1 cellular context compared by ENCODE assay signal in genomic region chr10:43361532-43362190, GRCh38.
TF ChIP-seq lines count a peak whose summit lies in the region.

No MANE protein-coding gene starts in this region.

TF ChIP-seq in IMR-90, 13 proteins besides CTCF, POLR2A, EP300 and RAD21 (continued from another document):
- TF ChIP-seq MAFK (IDR thresholded peaks at IDR 0.05; ENCODE audit: low read depth, low read length) = no peak
